Comparison of ENCODE assay signal across 8 cellular contexts in genomic region chr12:54417712-54418440, GRCh38. TPM values are rescaled to one million over a fixed set of nuclear protein-coding genes. Genes with fewer than 3 reads are reported as not detected.
A peak's percentile ranks its signal among the peaks of the same experiment; 100 is the strongest.
DNase-seq lines count a peak whose midpoint lies in the region; ATAC-seq, FAIRE-seq and TF ChIP-seq lines count a peak whose summit lies in the region.

No MANE protein-coding gene starts in this region.

- H3K4me1 ChIP-seq in left lung (peaks cover 12 to 82% of the 10 kb centered on the region in 2 donors), thymus (ENCODE audit: control insufficient read depth, insufficient read depth, low read length) (peaks cover 53% of the 10 kb centered on the region)

- ATAC-seq in left lung, result peak; percentile 13

- no peaks in the 10 kb centered on the region for H3K27me3 ChIP-seq in left lung
- H3K27me3 ChIP-seq in thymus (ENCODE audit: control insufficient read depth, insufficient read depth), result no peaks in the 10 kb centered on the region

- peak overlapping the region; percentile 87 for H3K27ac ChIP-seq in left lung
- H3K27ac ChIP-seq in thymus (ENCODE audit: low read depth), result peak overlapping the region; percentile 86

- TF ChIP-seq CTCF in astrocyte of the spinal cord (IDR thresholded peaks at IDR 0.05; ENCODE audit: low read depth, low read length) (no peak), left lung (IDR thresholded peaks at IDR 0.05) (no peak)

- peak; percentile 29 for DNase-seq in activated naive CD4-positive, alpha-beta T cell treated with Interleukin-2 at 50 U/mL for 16 hours
- no peak for DNase-seq in activated naive CD4-positive, alpha-beta T cell (lab: John Stamatoyannopoulos, UW)
- no peak for DNase-seq in astrocyte of the spinal cord (ENCODE audit: low read depth, low spot score)
- DNase-seq in left lung, result peak in 1 of 2 donors; percentile 62
- DNase-seq in KG1 (lab: John Stamatoyannopoulos, UW), result no peak
- no peak for DNase-seq in frontal cortex (ENCODE audit: low spot score in 2 of 2)
- DNase-seq in anterior cingulate cortex (lab: John Stamatoyannopoulos, UW), result no peak

- peak overlapping the region; percentile 94 for H3K4me3 ChIP-seq in astrocyte of the spinal cord (ENCODE audit: low read depth, low read length)
- peak overlapping the region; percentile 68 to 82 for H3K4me3 ChIP-seq in left lung
- H3K4me3 ChIP-seq in thymus (ENCODE audit: low read length), result peak overlapping the region; percentile 88

- H3K36me3 ChIP-seq in left lung (no peaks in the 10 kb centered on the region), thymus (ENCODE audit: control insufficient read depth, insufficient read depth) (peaks cover 3% of the 10 kb centered on the region)

- no peak for FAIRE-seq in frontal cortex (lab: Jason Lieb, UNC)

- WGBS in thymus, result 4% methylated on average over 25 of the region's 25 CpGs

- in situ Hi-C loops in astrocyte of the spinal cord (cut with HindIII; ENCODE audit: low sequenced_read_pairs), result no loop called here

- H3K9me3 ChIP-seq in left lung, result no peaks in the 10 kb centered on the region
- no peaks in the 10 kb centered on the region for H3K9me3 ChIP-seq in thymus (ENCODE audit: control insufficient read depth)

- intact Hi-C loops in left lung (cut with DNase I), result no loop called here

RNA-seq across cellular contexts. Expression of gene ITGA5, which starts 1.2 kb away (rescaled TPM):
- 100 to 1,000 TPM in 1 of 2 donors, 10 to 100 TPM in 1; 76.4 to 142 TPM for total RNA-seq in left lung
- 25.0 TPM for polyA plus RNA-seq in thymus
- 3.7 TPM for total RNA-seq in frontal cortex

RNA-seq across cellular contexts. Expression of gene ZNF385A, which starts 33.3 kb away (rescaled TPM):
- 10 to 100 TPM; 18.1 to 19.0 TPM for total RNA-seq in left lung
- polyA plus RNA-seq in thymus, result 13.6 TPM
- 1.2 TPM for total RNA-seq in frontal cortex

RNA-seq across cellular contexts. Expression of gene GPR84, which starts 53.6 kb away (rescaled TPM):
- total RNA-seq in left lung (10 to 100 TPM in 1 of 2 donors, under 1 TPM in 1; 0.99 to 10.3 TPM), frontal cortex (not detected)
- 0.62 TPM for polyA plus RNA-seq in thymus

RNA-seq across cellular contexts. Expression of gene GTSF1, which starts 55.5 kb away (rescaled TPM):
- total RNA-seq in left lung (1 to 10 TPM in 1 of 2 donors, under 1 TPM in 1; 0.47 to 1.4 TPM), frontal cortex (not detected)
- polyA plus RNA-seq in thymus, result 4.2 TPM

Comparison
In these comparisons a context has a peak if more than half of its experiments do, and no peak if none do; other contexts are left out.
1. RNA of gene ITGA5, which starts 1.2 kb away (total RNA-seq): 76.4 to 142 TPM in left lung; 3.7 TPM in frontal cortex (single experiment); every median in the first group is over 10 times any median in the second.
2. Peak in every context shown above with its lines, with median percentiles within 50 percentile points of each other: H3K4me3 ChIP-seq.